ENCODE assay signal across 18 cellular contexts in genomic region chrX:69150294-69150960, GRCh38. TPM values are rescaled to one million over a fixed set of nuclear protein-coding genes. Genes with fewer than 3 reads are reported as not detected.
DNase-seq lines count a peak whose midpoint lies in the region; ATAC-seq and TF ChIP-seq lines count a peak whose summit lies in the region.
"Had no signal": no experiment of that assay in that cellular context is flagged by ENCODE, and none has a peak within 500 bp of the region (broad histone marks: within the 10 kb centered on the region; RNA-seq: fewer than 3 reads in every experiment).

No MANE protein-coding gene starts in this region.

- CTCF ChIA-PET in SK-N-SH (lab: Yijun Ruan, JAX) = no interaction called here
- CTCF ChIA-PET in Panc1 (lab: Charles Lee) = no interaction called here

- POLR2A ChIA-PET in SK-N-SH (lab: Yijun Ruan, JAX) (no interaction called here), Panc1 (lab: Charles Lee) (no interaction called here)

- H4K20me1 ChIP-seq in SK-N-SH (ENCODE audit: insufficient read depth) = no peaks in the 10 kb centered on the region
- H4K20me1 ChIP-seq: BLaER1 had no signal

- H3F3A ChIP-seq in SK-N-SH (replicated peaks; ENCODE audit: insufficient read depth) = no peaks in the 10 kb centered on the region

- H3K9me2 ChIP-seq in SK-N-SH = no peaks in the 10 kb centered on the region

- TF ChIP-seq CTCF in SK-N-SH (IDR thresholded peaks at IDR 0.05) (no peak), Panc1 (IDR thresholded peaks at IDR 0.05) (no peak), foreskin keratinocyte (conservative IDR thresholded peaks at IDR 0.05) (no peak)

- no peaks in the 10 kb centered on the region for H3K36me3 ChIP-seq in SK-N-SH (replicated peaks in 1 of 2; ENCODE audit: control insufficient read depth in 1 of 2, insufficient read depth in 2 of 2, low read length in 1 of 2)
- no peaks in the 10 kb centered on the region for H3K36me3 ChIP-seq in Panc1 (ENCODE audit: control insufficient read depth, insufficient read depth, low read length)
- H3K36me3 ChIP-seq: BLaER1, brain microvascular endothelial cell, gastroesophageal sphincter, neutrophil, thoracic aorta had no signal

- BruUV-seq in Panc1 (replicated peaks; lab: Mats Ljungman, UMichigan) = no TSS peak

- peaks cover 0 to 2% of the 10 kb centered on the region in 2 experiments; a peak in 1 of 4 replicates for H3K4me1 ChIP-seq in SK-N-SH (ENCODE audit: control insufficient read depth in 1 of 2, insufficient read depth in 2 of 2, low read depth in 1 of 2, low read length in 1 of 2)
- no peaks in the 10 kb centered on the region for H3K4me1 ChIP-seq in Panc1 (ENCODE audit: control insufficient read depth, insufficient read depth, low read length)
- H3K4me1 ChIP-seq in foreskin keratinocyte = peaks cover 9% of the 10 kb centered on the region
- H3K4me1 ChIP-seq: gastroesophageal sphincter had no signal

- peak; percentile 15 for DNase-seq in SK-N-SH
- DNase-seq in Panc1 (ENCODE audit: low read depth, low spot score) = no peak
- DNase-seq in foreskin keratinocyte = peak; percentile 82 to 89
- DNase-seq in posterior vena cava (ENCODE audit: low spot score) = peak; percentile 53
- DNase-seq in NCI-H2171 (lab: John Stamatoyannopoulos, UW) = no peak
- DNase-seq: activated CD4-positive, CD25-positive, alpha-beta regulatory T cell treated with anti-CD3 and anti-CD28 coated beads, Interleukin-2, amount 50 U/mL, for 72 hours; activated naive CD4-positive, alpha-beta T cell treated with anti-CD3 and anti-CD28 coated beads, Interleukin-2, amount 10 ng/mL, durations not matched to agents 7 days and 5 days; SHP77; stimulated activated CD4-positive, alpha-beta T cell treated with anti-CD3 and anti-CD28 coated beads, Interleukin-4, amount 100 ng/mL, for 1 hour had no signal

- H3K27me3 ChIP-seq in SK-N-SH (ENCODE audit: insufficient read depth) (no peaks in the 10 kb centered on the region; the same call in 1 of the 2 replicates), Panc1 (ENCODE audit: control insufficient read depth, insufficient read depth, low read length) (no peaks in the 10 kb centered on the region), foreskin keratinocyte (no peaks in the 10 kb centered on the region)
- H3K27me3 ChIP-seq: brain microvascular endothelial cell, gastroesophageal sphincter had no signal

- ATAC-seq in SK-N-SH treated with all-trans-retinoic acid at 6 μM for 48 hours (no peak), Panc1 (0 out of 2 replicates have a peak, but pooled peaks have one; percentile 34), foreskin keratinocyte (peak; percentile 93), GM21619 (IDR thresholded peaks at IDR 0.05; ENCODE audit: unreplicated experiment) (no peak), GM21786 (IDR thresholded peaks at IDR 0.05; ENCODE audit: unreplicated experiment) (no peak)
- ATAC-seq: gastroesophageal sphincter had no signal

- intact Hi-C loops in Panc1 (cut with micrococcal nuclease; ENCODE audit: unreplicated experiment) (no loop called here), posterior vena cava (cut with DNase I) (no loop called here)

- no peak for TF ChIP-seq EP300 in SK-N-SH (IDR thresholded peaks at IDR 0.05; ENCODE audit: borderline replicate concordance in 1 of 2, low read depth in 1 of 2, low read length in 1 of 2)

- TF ChIP-seq RAD21 in SK-N-SH (IDR thresholded peaks at IDR 0.05; ENCODE audit: low read length) = no peak

- no peak overlapping the region for H3K4me3 ChIP-seq in SK-N-SH (ENCODE audit: low read depth in 2 of 2, low read length in 1 of 2)
- H3K4me3 ChIP-seq in Panc1 (ENCODE audit: low read depth in 2 of 2, low read length in 2 of 2) = no peak overlapping the region
- H3K4me3 ChIP-seq: BLaER1, gastroesophageal sphincter, thoracic aorta had no signal

- no peak overlapping the region for H3K4me2 ChIP-seq in SK-N-SH
- H3K4me2 ChIP-seq: BLaER1 had no signal

- no peak overlapping the region for H2AFZ ChIP-seq in SK-N-SH (ENCODE audit: low read depth)

- no peak overlapping the region for H3K9ac ChIP-seq in SK-N-SH
- H3K9ac ChIP-seq: BLaER1 had no signal

- H3K27ac ChIP-seq in SK-N-SH (ENCODE audit: low read depth in 2 of 2, low read length in 1 of 2) (no peak overlapping the region), Panc1 (ENCODE audit: low read length) (no peak overlapping the region), foreskin keratinocyte (peak overlapping the region; percentile 91)
- H3K27ac ChIP-seq: 22Rv1, BLaER1, brain microvascular endothelial cell, gastroesophageal sphincter, neutrophil, thoracic aorta had no signal

- H3K9me3 ChIP-seq in SK-N-SH (no peaks in the 10 kb centered on the region), Panc1 (ENCODE audit: control insufficient read depth, insufficient read depth, low read depth, low read length) (no peaks in the 10 kb centered on the region)
- H3K9me3 ChIP-seq: BLaER1, gastroesophageal sphincter, neutrophil, thoracic aorta had no signal

- in situ Hi-C loops in Panc1 (cut with HindIII; ENCODE audit: low pct_unique_long_range_greater_than_20kb, low sequenced_read_pairs) = no loop called here

- WGBS in SK-N-SH (ENCODE audit: low lambda C conversion rate) = 53% methylated on average over 11 of the region's 11 CpGs

- H3K79me2 ChIP-seq in SK-N-SH (ENCODE audit: insufficient read depth) = no peaks in the 10 kb centered on the region

TF ChIP-seq in SK-N-SH, 30 proteins besides CTCF, POLR2A, EP300 and RAD21:
- TF ChIP-seq TCF12 (IDR thresholded peaks at IDR 0.05) = no peak
- no peak for TF ChIP-seq REST (IDR thresholded peaks at IDR 0.05; ENCODE audit: low read depth, low read length)

TF ChIP-seq in SK-N-SH treated with all-trans-retinoic acid at 6 μM for 48 hours, 23 proteins besides CTCF, POLR2A, EP300 and RAD21 (continues in another document):
- TF ChIP-seq CREB5 (CRISPR knock-in tag; IDR thresholded peaks at IDR 0.05; ENCODE audit: low read depth) (no peak), ZNF565 (CRISPR knock-in tag; conservative IDR thresholded peaks at IDR 0.05; ENCODE audit: low read depth) (no peak), ESRRG (CRISPR knock-in tag; IDR thresholded peaks at IDR 0.05) (no peak), ZFP30 (CRISPR knock-in tag; IDR thresholded peaks at IDR 0.05) (no peak), ZFP3 (CRISPR knock-in tag; IDR thresholded peaks at IDR 0.05) (no peak), CSRNP3 (CRISPR knock-in tag; IDR thresholded peaks at IDR 0.05) (no peak), POU6F1 (CRISPR knock-in tag; IDR thresholded peaks at IDR 0.05; ENCODE audit: borderline replicate concordance, low read depth) (no peak), ARNTL (CRISPR knock-in tag; IDR thresholded peaks at IDR 0.05; ENCODE audit: borderline replicate concordance, low read depth) (no peak), TCF4 (CRISPR knock-in tag; IDR thresholded peaks at IDR 0.05; ENCODE audit: borderline replicate concordance) (no peak), RARB (CRISPR knock-in tag; IDR thresholded peaks at IDR 0.05) (no peak), ZNF70 (CRISPR knock-in tag; IDR thresholded peaks at IDR 0.05) (no peak)

RNA-seq across cellular contexts. Expression of gene PJA1, which starts 14.8 kb away (rescaled TPM):
- polyA plus RNA-seq in SK-N-SH (2012; rRNA removed) = 15.7 and 16.5 TPM in 2 replicates
- polyA plus RNA-seq in SK-N-SH (2012; cell fraction: cytosol; rRNA removed) = 15.1 and 15.7 TPM in 2 replicates
- polyA plus RNA-seq in SK-N-SH (2012; cell fraction: nucleus; rRNA removed) = 12.4 and 14.4 TPM in 2 replicates
- total RNA-seq in Panc1 (2021; ENCODE audit: unreplicated experiment) = 11.8 TPM
- 12.2 TPM for polyA plus RNA-seq in Panc1 (2012; ENCODE audit: insufficient read length)
- 31.0 and 34.9 TPM in 2 replicates for total RNA-seq in foreskin keratinocyte
- polyA plus RNA-seq in foreskin keratinocyte = 21.5 and 24.1 TPM in 2 replicates
- 10 to 100 TPM; 21.8 to 27.5 TPM for total RNA-seq in posterior vena cava

Comparison
In these comparisons a context has a peak if more than half of its experiments do, and no peak if none do; other contexts are left out.
1. DNase-seq: peak in SK-N-SH (single experiment), foreskin keratinocyte (2 of 2) and posterior vena cava (single experiment); none in Panc1 (single experiment) and NCI-H2171 (single experiment).
2. ATAC-seq: peak in Panc1 (single experiment) and foreskin keratinocyte (single experiment); none in SK-N-SH treated with all-trans-retinoic acid at 6 μM for 48 hours (single experiment), GM21619 (single experiment) and GM21786 (single experiment).